In genomic region chr9:124291801-124292396, GRCh38 we compare ENCODE assay signal across 8 cellular contexts. TPM values are rescaled to one million over a fixed set of nuclear protein-coding genes. Genes with fewer than 3 reads are reported as not detected.
A peak's percentile ranks its signal among the peaks of the same experiment; 100 is the strongest.
DNase-seq lines count a peak whose midpoint lies in the region; ATAC-seq and TF ChIP-seq lines count a peak whose summit lies in the region.

No MANE protein-coding gene starts in this region.

- H4K20me1 ChIP-seq in DOHH2 (ENCODE audit: control insufficient read depth, insufficient read depth, low read depth, low read length): peaks cover 9% of the 10 kb centered on the region; the same call in 1 of the 2 replicates
- peaks cover 17% of the 10 kb centered on the region for H4K20me1 ChIP-seq in hepatocyte (ENCODE audit: insufficient read depth, poor library complexity, severe bottlenecking)

- 78% methylated on average over 11 of the region's 11 CpGs for WGBS in hepatocyte (ENCODE audit: low lambda C conversion rate, missing lambda C conversion rate)

- peaks cover 55% of the 10 kb centered on the region for H3K4me1 ChIP-seq in DOHH2 (ENCODE audit: control insufficient read depth, low read length)
- peaks cover 73% of the 10 kb centered on the region for H3K4me1 ChIP-seq in skeletal muscle satellite cell (ENCODE audit: control insufficient read depth, insufficient read depth, low read length)
- no peaks in the 10 kb centered on the region for H3K4me1 ChIP-seq in hepatocyte (ENCODE audit: insufficient read depth)

- H3K36me3 ChIP-seq in DOHH2 (ENCODE audit: control insufficient read depth, low read length) (no peaks in the 10 kb centered on the region), skeletal muscle satellite cell (ENCODE audit: insufficient read depth, low read length) (peaks cover 63% of the 10 kb centered on the region), hepatocyte (replicated peaks; ENCODE audit: insufficient read depth, low read depth) (no peaks in the 10 kb centered on the region)

- H3K27ac Mint-ChIP-seq in endothelial cell (ENCODE audit: unreplicated experiment): no peak overlapping the region

- peak; percentile 70 for DNase-seq in MV-4-11 (lab: John Stamatoyannopoulos, UW)
- peak in 20 of 61 donors; percentile 9 to 65 (median 28) for DNase-seq in caudate nucleus (lab: John Stamatoyannopoulos, UW)
- DNase-seq in endothelial cell (ENCODE audit: low spot score): no peak
- DNase-seq in NCI-H1694 treated with DMSO at 0.1 percent for 48 hours (lab: John Stamatoyannopoulos, UW): no peak
- no peak for DNase-seq in hepatocyte (ENCODE audit: low spot score)

- H3K79me2 ChIP-seq in DOHH2 (ENCODE audit: control insufficient read depth, low read length): no peaks in the 10 kb centered on the region
- H3K79me2 ChIP-seq in hepatocyte: peaks cover 66% of the 10 kb centered on the region

- H3K4me1 Mint-ChIP-seq in endothelial cell (ENCODE audit: unreplicated experiment): peaks cover 22% of the 10 kb centered on the region

- H3K27me3 ChIP-seq in DOHH2 (ENCODE audit: control insufficient read depth, low read length) (0 out of 2 replicates have a peak, but pooled peaks cover 2% of the 10 kb centered on the region), skeletal muscle satellite cell (ENCODE audit: control insufficient read depth, insufficient read depth, low read length) (no peaks in the 10 kb centered on the region), hepatocyte (no peaks in the 10 kb centered on the region)

- H3K27ac ChIP-seq in DOHH2 (ENCODE audit: low read depth, low read length) (no peak overlapping the region), caudate nucleus (ENCODE audit: low read depth, low read length) (peak overlapping the region; percentile 40), hepatocyte (no peak overlapping the region)

- H3K27me3 Mint-ChIP-seq in endothelial cell (ENCODE audit: unreplicated experiment): peaks cover 5% of the 10 kb centered on the region

- no peaks in the 10 kb centered on the region for H3K9me3 ChIP-seq in DOHH2 (ENCODE audit: control insufficient read depth, insufficient read depth, low read length)
- no peaks in the 10 kb centered on the region for H3K9me3 ChIP-seq in skeletal muscle satellite cell (replicated peaks; ENCODE audit: low read length)
- no peaks in the 10 kb centered on the region for H3K9me3 ChIP-seq in hepatocyte (ENCODE audit: low read depth)

- peaks cover 5% of the 10 kb centered on the region for H3K36me3 Mint-ChIP-seq in endothelial cell (ENCODE audit: low read depth, unreplicated experiment)

- TF ChIP-seq CTCF in DOHH2 (IDR thresholded peaks at IDR 0.05; ENCODE audit: low read depth, low read length, poor library complexity, severe bottlenecking) (no peak), endothelial cell (IDR thresholded peaks at IDR 0.05; ENCODE audit: unreplicated experiment) (no peak), hepatocyte (IDR thresholded peaks at IDR 0.05; ENCODE audit: poor library complexity) (no peak)

- no peak overlapping the region for H2AFZ ChIP-seq in hepatocyte

- H3K9me2 ChIP-seq in DOHH2 (replicated peaks; ENCODE audit: control insufficient read depth, low read length) (no peaks in the 10 kb centered on the region), hepatocyte (replicated peaks; ENCODE audit: insufficient read depth) (no peaks in the 10 kb centered on the region)

- ATAC-seq in GM21447 (IDR thresholded peaks at IDR 0.05; ENCODE audit: unreplicated experiment): peak; percentile 51

- no peak overlapping the region for H3K4me3 Mint-ChIP-seq in endothelial cell (ENCODE audit: unreplicated experiment)

- peak overlapping the region; percentile 11 for H3K9ac ChIP-seq in skeletal muscle satellite cell (ENCODE audit: low read depth, low read length)

- H3K4me3 ChIP-seq in DOHH2 (ENCODE audit: low read length): no peak overlapping the region
- no peak overlapping the region for H3K4me3 ChIP-seq in skeletal muscle satellite cell (ENCODE audit: low read length)
- no peak overlapping the region for H3K4me3 ChIP-seq in hepatocyte

- H3K4me2 ChIP-seq in DOHH2 (ENCODE audit: low read length) (peak overlapping the region; percentile 18; the same call in 1 of the 2 replicates), skeletal muscle satellite cell (ENCODE audit: low read length) (no peak overlapping the region), hepatocyte (no peak overlapping the region)

- no peaks in the 10 kb centered on the region for H3F3A ChIP-seq in DOHH2 (ENCODE audit: control insufficient read depth, insufficient read depth)

- no peaks in the 10 kb centered on the region for H3K9me3 Mint-ChIP-seq in endothelial cell (ENCODE audit: unreplicated experiment)

RNA-seq across cellular contexts. Expression of gene NEK6, which starts 34.1 kb away (rescaled TPM):
- 21.0 and 27.1 TPM in 2 replicates for total RNA-seq in skeletal muscle satellite cell (2012; rRNA removed)
- total RNA-seq in endothelial cell (ENCODE audit: unreplicated experiment) (43.9 TPM), hepatocyte (33.5 and 35.7 TPM in 2 replicates)
- 41.6 and 44.7 TPM in 2 replicates for polyA plus RNA-seq in hepatocyte
